8 cellular contexts compared by ENCODE assay signal in genomic region chr11:134330611-134331564, GRCh38. TPM values are rescaled to one million over a fixed set of nuclear protein-coding genes. Genes with fewer than 3 reads are reported as not detected.
DNase-seq lines count a peak whose midpoint lies in the region; ATAC-seq and TF ChIP-seq lines count a peak whose summit lies in the region.

No MANE protein-coding gene starts in this region.

- no peak for TF ChIP-seq CTCF in activated CD8-positive, alpha-beta T cell treated with anti-CD3 and anti-CD28 coated beads for 36 hours (IDR thresholded peaks at IDR 0.05)

- DNase-seq in HAP-1 (ENCODE audit: low spot score in 2 of 2) (no peak), RKO (ENCODE audit: low spot score) (no peak), NCI-H524 (lab: John Stamatoyannopoulos, UW) (no peak), SW 1271 (lab: John Stamatoyannopoulos, UW) (no peak), Karpas-422 (no peak)
- DNase-seq in activated CD8-positive, alpha-beta T cell treated with anti-CD3 and anti-CD28 coated beads for 36 hours = no peak

- no peaks in the 10 kb centered on the region for H3K79me2 ChIP-seq in Karpas-422 (ENCODE audit: low read length)

- H3K9me3 ChIP-seq in HAP-1 (no peaks in the 10 kb centered on the region), iPS-18a (ENCODE audit: control insufficient read depth, low read depth, low read length) (no peaks in the 10 kb centered on the region), skeletal muscle satellite cell (replicated peaks; ENCODE audit: low read length) (no peaks in the 10 kb centered on the region), Karpas-422 (ENCODE audit: low read length) (no peaks in the 10 kb centered on the region)

- no peak overlapping the region for H3K27ac Mint-ChIP-seq in activated CD8-positive, alpha-beta T cell treated with anti-CD3 and anti-CD28 coated beads for 36 hours

- H3K27me3 Mint-ChIP-seq in activated CD8-positive, alpha-beta T cell treated with anti-CD3 and anti-CD28 coated beads for 36 hours = peaks cover 20% of the 10 kb centered on the region

- H3K27ac ChIP-seq in iPS-18a (ENCODE audit: low read length) (no peak overlapping the region), Karpas-422 (ENCODE audit: low read length) (no peak overlapping the region)

- no peaks in the 10 kb centered on the region for H4K20me1 ChIP-seq in Karpas-422 (ENCODE audit: insufficient read depth, low read depth, low read length)

- in situ Hi-C loops in HAP-1 (cut with MboI; ENCODE audit: low sequenced_read_pairs) = no loop called here

- peaks cover 12% of the 10 kb centered on the region for H3K4me1 Mint-ChIP-seq in activated CD8-positive, alpha-beta T cell treated with anti-CD3 and anti-CD28 coated beads for 36 hours (ENCODE audit: low read depth)

- no peak for ATAC-seq in activated CD8-positive, alpha-beta T cell treated with anti-CD3 and anti-CD28 coated beads for 36 hours

- H3K27me3 ChIP-seq in HAP-1 (ENCODE audit: low read depth) = no peaks in the 10 kb centered on the region
- H3K27me3 ChIP-seq in iPS-18a (ENCODE audit: control insufficient read depth, insufficient read depth, low read length) = peaks cover 40% of the 10 kb centered on the region
- peaks cover 27% of the 10 kb centered on the region for H3K27me3 ChIP-seq in skeletal muscle satellite cell (ENCODE audit: control insufficient read depth, insufficient read depth, low read length)
- H3K27me3 ChIP-seq in Karpas-422 (ENCODE audit: low read length) = no peaks in the 10 kb centered on the region

- H2AFZ ChIP-seq in Karpas-422 (ENCODE audit: low read length) = no peak overlapping the region

- H3K9me3 Mint-ChIP-seq in activated CD8-positive, alpha-beta T cell treated with anti-CD3 and anti-CD28 coated beads for 36 hours = no peaks in the 10 kb centered on the region

- H3K9ac ChIP-seq in iPS-18a (ENCODE audit: low read length) (no peak overlapping the region), skeletal muscle satellite cell (ENCODE audit: low read depth, low read length) (no peak overlapping the region), Karpas-422 (ENCODE audit: low read length) (no peak overlapping the region)

- CTCF ChIA-PET in activated CD8-positive, alpha-beta T cell treated with anti-CD3 and anti-CD28 coated beads for 36 hours (lab: Charles Lee) = no interaction called here

- H3K4me3 ChIP-seq in HAP-1 = peak overlapping the region; percentile 21
- peak overlapping the region; percentile 53 for H3K4me3 ChIP-seq in iPS-18a (ENCODE audit: low read length)
- H3K4me3 ChIP-seq in skeletal muscle satellite cell (ENCODE audit: low read length) = no peak overlapping the region
- H3K4me3 ChIP-seq in Karpas-422 (ENCODE audit: low read length) = no peak overlapping the region

- H3K4me3 Mint-ChIP-seq in activated CD8-positive, alpha-beta T cell treated with anti-CD3 and anti-CD28 coated beads for 36 hours = peak overlapping the region; percentile 76

- H3K4me2 ChIP-seq in skeletal muscle satellite cell (ENCODE audit: low read length) = peak overlapping the region; percentile 45
- no peak overlapping the region for H3K4me2 ChIP-seq in Karpas-422 (ENCODE audit: low read depth, low read length, poor library complexity, severe bottlenecking)

- intact Hi-C loops in activated CD8-positive, alpha-beta T cell treated with anti-CD3 and anti-CD28 coated beads for 36 hours (cut with micrococcal nuclease) = no loop called here

- H3K4me1 ChIP-seq in HAP-1 (peaks cover 10% of the 10 kb centered on the region), iPS-18a (ENCODE audit: control insufficient read depth, low read depth, low read length) (peaks cover 11% of the 10 kb centered on the region), skeletal muscle satellite cell (ENCODE audit: control insufficient read depth, insufficient read depth, low read length) (peaks cover 4% of the 10 kb centered on the region), Karpas-422 (ENCODE audit: low read length) (no peaks in the 10 kb centered on the region)

- no peaks in the 10 kb centered on the region for H3K9me2 ChIP-seq in Karpas-422 (replicated peaks; ENCODE audit: insufficient read depth, low read length)

- POLR2A ChIA-PET in activated CD8-positive, alpha-beta T cell treated with anti-CD3 and anti-CD28 coated beads for 36 hours (lab: Charles Lee) = no interaction called here

- no peaks in the 10 kb centered on the region; the same call in 1 of the 2 replicates for H3K36me3 ChIP-seq in HAP-1 (replicated peaks)
- no peaks in the 10 kb centered on the region for H3K36me3 ChIP-seq in iPS-18a (ENCODE audit: control insufficient read depth, low read depth, low read length)
- no peaks in the 10 kb centered on the region for H3K36me3 ChIP-seq in skeletal muscle satellite cell (ENCODE audit: insufficient read depth, low read length)
- H3K36me3 ChIP-seq in Karpas-422 (ENCODE audit: insufficient read depth, low read length) = no peaks in the 10 kb centered on the region

- H3K36me3 Mint-ChIP-seq in activated CD8-positive, alpha-beta T cell treated with anti-CD3 and anti-CD28 coated beads for 36 hours (ENCODE audit: low read depth) = no peaks in the 10 kb centered on the region

RNA-seq across cellular contexts. Expression of gene GLB1L2, which starts 0.9 kb away (rescaled TPM):
- total RNA-seq in activated CD8-positive, alpha-beta T cell treated with anti-CD3 and anti-CD28 coated beads for 36 hours = 1 to 10 TPM; 4.7 to 6.0 TPM
- 0.76 and 1.3 TPM in 2 replicates for total RNA-seq in skeletal muscle satellite cell (2012; rRNA removed)
- not detected in 2 replicates for total RNA-seq in Karpas-422 (2014; rRNA removed; shearing (Covaris generic); ENCODE audit: low replicate concordance)

RNA-seq across cellular contexts. Expression of gene GLB1L3, which starts 54.7 kb away (rescaled TPM):
- 10 to 100 TPM; 11.2 to 11.9 TPM for total RNA-seq in activated CD8-positive, alpha-beta T cell treated with anti-CD3 and anti-CD28 coated beads for 36 hours
- total RNA-seq in skeletal muscle satellite cell (2012; rRNA removed) = not detected in 2 replicates
- total RNA-seq in Karpas-422 (2014; rRNA removed; shearing (Covaris generic); ENCODE audit: low replicate concordance) = not detected in 2 replicates

Comparison
In these comparisons a context has a peak if more than half of its experiments do, and no peak if none do; other contexts are left out.
1. H3K4me3 ChIP-seq: peak in HAP-1 (single experiment) and iPS-18a (single experiment); none in skeletal muscle satellite cell (single experiment) and Karpas-422 (single experiment).
2. RNA of gene GLB1L3, which starts 54.7 kb away (total RNA-seq): 11.2 to 11.9 TPM in activated CD8-positive, alpha-beta T cell treated with anti-CD3 and anti-CD28 coated beads for 36 hours; not detected in Karpas-422; every median in the first group is over 10 times any median in the second.